ENCODE assay signal across 21 cellular contexts in genomic region chr4:38009421-38009820, GRCh38. TPM values are rescaled to one million over a fixed set of nuclear protein-coding genes. Genes with fewer than 3 reads are reported as not detected.
A peak's percentile ranks its signal among the peaks of the same experiment; 100 is the strongest.
DNase-seq lines count a peak whose midpoint lies in the region; ATAC-seq and TF ChIP-seq lines count a peak whose summit lies in the region.
"Had no signal": no experiment of that assay in that cellular context is flagged by ENCODE, and none has a peak within 500 bp of the region (broad histone marks: within the 10 kb centered on the region; RNA-seq: fewer than 3 reads in every experiment).

No MANE protein-coding gene starts in this region.

- intact Hi-C loops in vagina (cut with DNase I) = no loop called here
- intact Hi-C loops in colonic mucosa (cut with DNase I) = no loop called here

- H3K36me3 Mint-ChIP-seq in nephron (ENCODE audit: low read depth) = peaks cover 2% of the 10 kb centered on the region
- H3K36me3 Mint-ChIP-seq: IgD-negative memory B cell had no signal

- H3K27ac ChIP-seq in OCI-LY3 (ENCODE audit: low read length) (no peak overlapping the region), vagina (peak overlapping the region; percentile 51), colonic mucosa (no peak overlapping the region)
- H3K27ac ChIP-seq: HL-60, SJCRH30 had no signal

- no peaks in the 10 kb centered on the region for H3K9me3 ChIP-seq in OCI-LY3 (ENCODE audit: insufficient read depth, low read length)
- no peaks in the 10 kb centered on the region for H3K9me3 ChIP-seq in vagina
- no peaks in the 10 kb centered on the region for H3K9me3 ChIP-seq in colonic mucosa
- H3K9me3 ChIP-seq: SJCRH30 had no signal

- H3K4me1 Mint-ChIP-seq in nephron = peaks cover 77% of the 10 kb centered on the region

- no peak overlapping the region for H3K4me3 Mint-ChIP-seq in nephron
- H3K4me3 Mint-ChIP-seq: CD14-positive monocyte, HFFc6, IgD-negative memory B cell had no signal

- TF ChIP-seq POLR2A in vagina (IDR thresholded peaks at IDR 0.05) = no peak

- H3K27me3 ChIP-seq in OCI-LY3 (ENCODE audit: low read depth, low read length) (no peaks in the 10 kb centered on the region), vagina (no peaks in the 10 kb centered on the region), colonic mucosa (no peaks in the 10 kb centered on the region)
- H3K27me3 ChIP-seq: SJCRH30 had no signal

- H3K27me3 Mint-ChIP-seq in nephron (ENCODE audit: low read depth) = no peaks in the 10 kb centered on the region
- H3K27me3 Mint-ChIP-seq: IgD-negative memory B cell had no signal

- no peaks in the 10 kb centered on the region for H3K9me3 Mint-ChIP-seq in nephron
- H3K9me3 Mint-ChIP-seq: CD14-positive monocyte, HFFc6, IgD-negative memory B cell had no signal

- peak overlapping the region; percentile 48; the same call in 1 of the 2 replicates for H3K4me2 ChIP-seq in OCI-LY3 (ENCODE audit: low read length)

- peaks cover 13% of the 10 kb centered on the region for H3K79me2 ChIP-seq in OCI-LY3 (ENCODE audit: low read length)

- peaks cover 33% of the 10 kb centered on the region for H4K20me1 ChIP-seq in OCI-LY3 (ENCODE audit: insufficient read depth, low read length)

- H3K4me1 ChIP-seq in OCI-LY3 (ENCODE audit: low read length) (peaks cover 21% of the 10 kb centered on the region), vagina (peaks cover 20% of the 10 kb centered on the region), colonic mucosa (no peaks in the 10 kb centered on the region)

- TF ChIP-seq CTCF in OCI-LY3 (IDR thresholded peaks at IDR 0.05; ENCODE audit: low read depth, low read length) = no peak
- TF ChIP-seq CTCF in nephron (IDR thresholded peaks at IDR 0.05; ENCODE audit: unreplicated experiment in 3 of 3) = no peak
- TF ChIP-seq CTCF in vagina (IDR thresholded peaks at IDR 0.05) = no peak
- TF ChIP-seq CTCF in colonic mucosa (IDR thresholded peaks at IDR 0.05) = no peak

- H3K9ac ChIP-seq in OCI-LY3 (ENCODE audit: low read length) (no peak overlapping the region), colonic mucosa (ENCODE audit: low read depth in 2 of 2, low read length in 2 of 2) (no peak overlapping the region)

- peak; percentile 4 for DNase-seq in fibroblast of gingiva (ENCODE audit: low read depth)
- DNase-seq in vagina (ENCODE audit: extremely low spot score in 2 of 2) = no peak
- no peak for DNase-seq in colonic mucosa
- DNase-seq in central memory CD4-positive, alpha-beta T cell = no peak
- DNase-seq: DND-41, H7, HFFc6, Karpas-422, NCI-H1417 treated with DMSO at 0.1 percent for 48 hours, NCI-H187 treated with DMSO at 0.1 percent for 48 hours, NCI-H226, SJCRH30 had no signal

- no peak for ATAC-seq in GM18858 (IDR thresholded peaks at IDR 0.05; ENCODE audit: unreplicated experiment)
- ATAC-seq: Panc1 had no signal

- H3K36me3 ChIP-seq in OCI-LY3 (replicated peaks; ENCODE audit: low read depth, low read length) (no peaks in the 10 kb centered on the region), vagina (no peaks in the 10 kb centered on the region), colonic mucosa (no peaks in the 10 kb centered on the region)
- H3K36me3 ChIP-seq: SJCRH30 had no signal

- H3K4me3 ChIP-seq in OCI-LY3 (ENCODE audit: low read length) (no peak overlapping the region), vagina (no peak overlapping the region), colonic mucosa (no peak overlapping the region)
- H3K4me3 ChIP-seq: SJCRH30 had no signal

- no peak overlapping the region for H2AFZ ChIP-seq in OCI-LY3 (ENCODE audit: low read depth, low read length)

- peak overlapping the region; percentile 53 to 83 (median 78) for H3K27ac Mint-ChIP-seq in nephron
- H3K27ac Mint-ChIP-seq: HFFc6 had no signal

RNA-seq across cellular contexts. Expression of gene PTTG2, which starts 49.2 kb away (rescaled TPM):
- 2.5 TPM for total RNA-seq in vagina
- under 1 TPM in 1 of 2 donors, not detected in 1; 0.91 TPM for total RNA-seq in colonic mucosa
- total RNA-seq: H7, HFFc6, HT1080, MCF 10A, SJCRH30 had no signal
